In genomic region chr13:50129065-50129922, GRCh38 we compare ENCODE assay signal across 8 cellular contexts.
A peak's percentile ranks its signal among the peaks of the same experiment; 100 is the strongest.
DNase-seq lines count a peak whose midpoint lies in the region; ATAC-seq, FAIRE-seq and TF ChIP-seq lines count a peak whose summit lies in the region.

No MANE protein-coding gene starts in this region.

- no peaks in the 10 kb centered on the region for H3K36me3 ChIP-seq in SU-DHL-6 (ENCODE audit: low read length)
- no peaks in the 10 kb centered on the region for H3K36me3 ChIP-seq in prostate gland

- ATAC-seq in HG02623 (IDR thresholded peaks at IDR 0.05; ENCODE audit: unreplicated experiment) (no peak), HG03439 (IDR thresholded peaks at IDR 0.05; ENCODE audit: unreplicated experiment) (no peak)

- H3K27me3 ChIP-seq in SU-DHL-6 (ENCODE audit: low read length): no peaks in the 10 kb centered on the region
- peaks cover 24% of the 10 kb centered on the region for H3K27me3 ChIP-seq in prostate gland (replicated peaks; ENCODE audit: insufficient read depth)

- peak overlapping the region; percentile 96 for H3K4me2 ChIP-seq in SU-DHL-6 (ENCODE audit: low read depth, low read length, poor library complexity, severe bottlenecking)

- peak overlapping the region; percentile 86 for H3K9ac ChIP-seq in SU-DHL-6 (ENCODE audit: low read length)

- 20% methylated on average over 42 of the region's 42 CpGs for WGBS in prostate gland

- peak; percentile 5 for FAIRE-seq in GM12892 (lab: Jason Lieb, UNC)

- H3K27ac ChIP-seq in SU-DHL-6 (ENCODE audit: low read depth, low read length): peak overlapping the region; percentile 99
- H3K27ac ChIP-seq in prostate gland: peak overlapping the region in 1 of 2 donors; percentile 41

- peaks cover 31% of the 10 kb centered on the region for H3K79me2 ChIP-seq in SU-DHL-6 (ENCODE audit: insufficient read depth, low read length)

- intact Hi-C loops in prostate gland (cut with DNase I): no loop called here

- DNase-seq in GM12892 (ENCODE audit: insufficient read length) (no peak), fibroblast of mammary gland (ENCODE audit: low read depth) (peak; percentile 38), retinal pigment epithelial cell (ENCODE audit: low read depth) (no peak), NCI-H128 (lab: John Stamatoyannopoulos, UW; ENCODE audit: unreplicated experiment) (no peak), prostate gland (ENCODE audit: low spot score) (no peak)

- H3K4me3 ChIP-seq in SU-DHL-6 (ENCODE audit: insufficient read depth, low read length, poor library complexity, severe bottlenecking) (peak overlapping the region; percentile 60), fibroblast of mammary gland (ENCODE audit: control insufficient read depth, low read depth, low read length) (peak overlapping the region; percentile 45), retinal pigment epithelial cell (ENCODE audit: low read length) (peak overlapping the region; percentile 34), prostate gland (peak overlapping the region in 1 of 2 donors; percentile 33)

- H3K9me2 ChIP-seq in SU-DHL-6 (replicated peaks; ENCODE audit: insufficient read depth, low read length): no peaks in the 10 kb centered on the region

- TF ChIP-seq CTCF in SU-DHL-6 (IDR thresholded peaks at IDR 0.05; ENCODE audit: insufficient read depth, low read length, poor library complexity, severe bottlenecking) (no peak), fibroblast of mammary gland (conservative IDR thresholded peaks at IDR 0.05; ENCODE audit: control insufficient read depth, insufficient read depth, low read depth, low read length) (no peak), retinal pigment epithelial cell (conservative IDR thresholded peaks at IDR 0.05; ENCODE audit: low read depth, low read length) (no peak), prostate gland (IDR thresholded peaks at IDR 0.05) (no peak)

- H4K20me1 ChIP-seq in SU-DHL-6 (ENCODE audit: low read depth, low read length): no peaks in the 10 kb centered on the region

- H3F3A ChIP-seq in SU-DHL-6 (ENCODE audit: insufficient read depth): peaks cover 35% of the 10 kb centered on the region

- TF ChIP-seq POLR2A in GM12892 (IDR thresholded peaks at IDR 0.05; ENCODE audit: low read depth, low read length) (no peak), prostate gland (IDR thresholded peaks at IDR 0.05) (no peak)

- no peaks in the 10 kb centered on the region for H3K4me1 ChIP-seq in prostate gland (replicated peaks)

- H3K9me3 ChIP-seq in SU-DHL-6 (ENCODE audit: insufficient read depth, low read length) (no peaks in the 10 kb centered on the region; the same call in 1 of the 2 replicates), prostate gland (no peaks in the 10 kb centered on the region)

- peak overlapping the region; percentile 38 for H2AFZ ChIP-seq in SU-DHL-6 (ENCODE audit: low read depth, low read length, severe bottlenecking)
